Comparison of ENCODE assay signal across 3 cellular contexts in the genomic region with DNA sequence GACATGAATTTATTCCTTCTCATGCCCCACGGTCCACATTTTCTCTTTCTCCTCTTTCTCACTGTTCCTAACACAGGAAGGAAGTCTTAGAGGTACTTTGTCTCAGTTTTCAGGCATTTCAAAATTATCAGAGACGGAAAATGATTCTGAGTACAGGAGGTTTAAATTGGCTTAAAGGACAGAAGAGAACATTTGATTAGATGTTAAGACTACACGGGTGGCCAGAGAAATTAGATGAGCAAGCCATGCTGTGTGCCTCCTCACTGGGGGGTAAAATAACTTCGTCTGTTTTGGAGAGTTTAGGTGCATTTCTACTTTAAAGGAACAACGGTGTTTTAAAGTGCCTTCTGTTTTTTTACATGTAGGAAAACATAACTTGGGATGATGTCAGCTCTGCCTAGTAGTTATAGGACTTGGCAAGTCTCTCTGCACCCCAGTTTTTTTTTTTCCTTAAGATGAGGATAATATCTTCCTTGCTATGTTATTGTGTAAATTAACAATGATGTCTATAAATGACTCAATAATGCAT.
A peak's percentile ranks its signal among the peaks of the same experiment; 100 is the strongest.
TF ChIP-seq lines count a peak whose summit lies in the region.

No MANE protein-coding gene starts in this region.

TF ChIP-seq in HEK293, 187 proteins besides CTCF, POLR2A, EP300 and RAD21:
- TF ChIP-seq ZNF623 (tag by site-specific recombination; IDR thresholded peaks at IDR 0.05) (no peak), GLIS1 (tag by site-specific recombination; IDR thresholded peaks at IDR 0.05) (peak; percentile 65), PRDM6 (tag by site-specific recombination; IDR thresholded peaks at IDR 0.05) (peak; percentile 31; the same call in 1 of the 2 replicates)

TF ChIP-seq in GM12878, 131 proteins besides CTCF, POLR2A, EP300 and RAD21:
- no peak for TF ChIP-seq JUND (IDR thresholded peaks at IDR 0.05; ENCODE audit: low read depth, low read length)
- TF ChIP-seq SPI1 (IDR thresholded peaks at IDR 0.05; ENCODE audit: borderline replicate concordance, insufficient read depth, low read depth, low read length): no peak
- TF ChIP-seq PAX5 (IDR thresholded peaks at IDR 0.05; ENCODE audit: borderline replicate concordance, low read depth, low read length): no peak
- no peak for TF ChIP-seq EZH2 (IDR thresholded peaks at IDR 0.05; ENCODE audit: borderline replicate concordance, control insufficient read depth, low read depth, low read length)
- TF ChIP-seq NR2F1 (conservative IDR thresholded peaks at IDR 0.05): no peak
- no peak for TF ChIP-seq SMAD5 (IDR thresholded peaks at IDR 0.05; ENCODE audit: low read depth)
- TF ChIP-seq SMAD1 (IDR thresholded peaks at IDR 0.05; ENCODE audit: low read depth, partially characterized antibody): no peak
- TF ChIP-seq BCL11A (IDR thresholded peaks at IDR 0.05; ENCODE audit: low read depth, low read length): no peak
- TF ChIP-seq IKZF2 (IDR thresholded peaks at IDR 0.05): no peak

TF ChIP-seq in endothelial cell of umbilical vein, 7 proteins besides CTCF, POLR2A, EP300 and RAD21:
- no peak for TF ChIP-seq MYC (IDR thresholded peaks at IDR 0.05; ENCODE audit: low read depth, low read length)
- TF ChIP-seq POLR2AphosphoS5 (IDR thresholded peaks at IDR 0.05; ENCODE audit: insufficient read depth, low read depth, low read length): no peak
- no peak for TF ChIP-seq GATA2 (IDR thresholded peaks at IDR 0.05; ENCODE audit: insufficient read depth, insufficient read length, low read depth, low read length)
- TF ChIP-seq MAX (IDR thresholded peaks at IDR 0.05; ENCODE audit: insufficient read depth, insufficient read length): no peak
- no peak for TF ChIP-seq JUN (IDR thresholded peaks at IDR 0.05; ENCODE audit: borderline replicate concordance, insufficient read depth, insufficient read length, low read depth)
- TF ChIP-seq EZH2 (IDR thresholded peaks at IDR 0.05; ENCODE audit: borderline replicate concordance, low read depth, low read length, severe bottlenecking): no peak
- no peak for TF ChIP-seq FOS (IDR thresholded peaks at IDR 0.05; ENCODE audit: borderline replicate concordance, insufficient read depth, low read length)
